ENCODE assay signal across 9 cellular contexts in genomic region chr1:186681136-186681535, GRCh38. TPM values are rescaled to one million over a fixed set of nuclear protein-coding genes. Genes with fewer than 3 reads are reported as not detected.
DNase-seq lines count a peak whose midpoint lies in the region; ATAC-seq and TF ChIP-seq lines count a peak whose summit lies in the region.
"Had no signal": no experiment of that assay in that cellular context is flagged by ENCODE, and none has a peak within 500 bp of the region (broad histone marks: within the 10 kb centered on the region; RNA-seq: fewer than 3 reads in every experiment).

No MANE protein-coding gene starts in this region.

- no peak overlapping the region for H4K91ac ChIP-seq in mesenchymal stem cell (ENCODE audit: low read length)

- no peak for TF ChIP-seq POLR2A in uterus (IDR thresholded peaks at IDR 0.05)

- no peak overlapping the region for H3K18ac ChIP-seq in mesenchymal stem cell (ENCODE audit: low read depth in 1 of 2, low read length in 2 of 2)

- 37% methylated on average over 7 of the region's 9 CpGs for WGBS in mesenchymal stem cell

- H3K27ac ChIP-seq in mesenchymal stem cell (ENCODE audit: low read length, poor library complexity, severe bottlenecking) = no peak overlapping the region
- H3K27ac ChIP-seq in uterus = peak overlapping the region; percentile 74 to 80

- H2BK12ac ChIP-seq in mesenchymal stem cell (ENCODE audit: low read length in 2 of 2) = no peak overlapping the region

- no peaks in the 10 kb centered on the region for H3K79me1 ChIP-seq in mesenchymal stem cell (replicated peaks; ENCODE audit: low read length, poor library complexity, severe bottlenecking)

- no peak overlapping the region for H3K23ac ChIP-seq in mesenchymal stem cell (ENCODE audit: low read length in 2 of 2)

- intact Hi-C loops in Right ventricle myocardium inferior (cut with DNase I) = loop anchor here (5.0 kb wide), 2 partner anchors 54 to 199 kb away; no protein-coding TSS in a partner anchor
- intact Hi-C loops in left cardiac atrium (cut with DNase I) = no loop called here
- intact Hi-C loops in uterus (cut with DNase I; ENCODE audit: low total_unique reads) = no loop called here

- no peak overlapping the region for H2BK120ac ChIP-seq in mesenchymal stem cell (ENCODE audit: low read depth, low read length)

- H3K14ac ChIP-seq in mesenchymal stem cell (ENCODE audit: low read length in 2 of 2) = no peak overlapping the region

- H3K4ac ChIP-seq in mesenchymal stem cell (ENCODE audit: low read depth in 1 of 2, low read length in 2 of 2) = no peak overlapping the region

- H3K9me3 ChIP-seq in mesenchymal stem cell (ENCODE audit: control insufficient read depth, low read length) (no peaks in the 10 kb centered on the region), uterus (no peaks in the 10 kb centered on the region)

- H2AK5ac ChIP-seq in mesenchymal stem cell (ENCODE audit: low read length, severe bottlenecking) = no peak overlapping the region

- H3K36me3 ChIP-seq in mesenchymal stem cell (ENCODE audit: control insufficient read depth in 1 of 2, insufficient read depth in 2 of 2, low read depth in 1 of 2, low read length in 2 of 2) (peaks cover 0 to 10% of the 10 kb centered on the region in 2 experiments), uterus (no peaks in the 10 kb centered on the region)

- no peaks in the 10 kb centered on the region for H3K27me3 ChIP-seq in mesenchymal stem cell (ENCODE audit: control insufficient read depth in 1 of 2, insufficient read depth in 1 of 2, low read length in 2 of 2)
- no peaks in the 10 kb centered on the region for H3K27me3 ChIP-seq in uterus

- no peak overlapping the region for H2AFZ ChIP-seq in mesenchymal stem cell (ENCODE audit: low read depth, low read length)

- H2BK15ac ChIP-seq in mesenchymal stem cell (ENCODE audit: low read depth, poor library complexity, severe bottlenecking) = no peak overlapping the region

- DNase-seq in Right ventricle myocardium inferior (ENCODE audit: missing footprints) = peak; percentile 26
- DNase-seq in left cardiac atrium = no peak
- peak; percentile 31 to 46 for DNase-seq in cardiac fibroblast (ENCODE audit: low read depth in 2 of 2)
- no peak for DNase-seq in mesenchymal stem cell
- DNase-seq in uterus = no peak
- DNase-seq in DMS114 treated with DMSO at 0.1 percent for 48 hours (lab: John Stamatoyannopoulos, UW; ENCODE audit: unreplicated experiment) = no peak
- no peak for DNase-seq in NCI-H446 treated with DMSO at 0.1 percent for 48 hours (lab: John Stamatoyannopoulos, UW)
- DNase-seq: DMS79 had no signal

- peak overlapping the region; percentile 97 for H3K9ac ChIP-seq in mesenchymal stem cell (ENCODE audit: low read length)

- ATAC-seq in Right ventricle myocardium inferior (no peak), left cardiac atrium (no peak), GM19467 (IDR thresholded peaks at IDR 0.05; ENCODE audit: unreplicated experiment) (no peak)

- H3K4me3 ChIP-seq in cardiac fibroblast (replicated peaks in 1 of 2; ENCODE audit: low read depth in 2 of 2, low read length in 2 of 2) (peak overlapping the region; percentile 79 to 81), mesenchymal stem cell (ENCODE audit: insufficient read depth in 1 of 2, low read depth in 1 of 2, low read length in 2 of 2) (peak overlapping the region in 1 of 2 experiments; percentile 89), uterus (peak overlapping the region; percentile 45 to 59)

- H3K4me2 ChIP-seq in mesenchymal stem cell (ENCODE audit: low read length, poor library complexity, severe bottlenecking) = peak overlapping the region; percentile 98

- H3K4me1 ChIP-seq in mesenchymal stem cell (ENCODE audit: control insufficient read depth, insufficient read depth, low read depth, low read length) (no peaks in the 10 kb centered on the region), uterus (no peaks in the 10 kb centered on the region)

- no peak overlapping the region for H4K8ac ChIP-seq in mesenchymal stem cell (ENCODE audit: low read length)

- TF ChIP-seq CTCF in cardiac fibroblast (IDR thresholded peaks at IDR 0.05; ENCODE audit: low read depth, low read length) = no peak
- TF ChIP-seq CTCF in uterus (IDR thresholded peaks at IDR 0.05) = no peak

- no peak overlapping the region for H2BK5ac ChIP-seq in mesenchymal stem cell (ENCODE audit: low read depth, low read length, poor library complexity, severe bottlenecking)

RNA-seq across cellular contexts. Expression of gene PTGS2, which starts 0.9 kb away (rescaled TPM):
- total RNA-seq in Right ventricle myocardium inferior = 0.32 TPM
- total RNA-seq in left cardiac atrium = 1 to 10 TPM; 1.4 to 4.6 TPM
- 31.6 TPM for polyA plus RNA-seq in mesenchymal stem cell (2013, experiment 1 of 2)
- 31.1 TPM for polyA plus RNA-seq in mesenchymal stem cell (2013, experiment 2 of 2)
- total RNA-seq in uterus = 1 to 10 TPM in 3 of 4 donors, under 1 TPM in 1; 0.51 to 4.3 (median 1.9) TPM

Comparison
In these comparisons a context has a peak if more than half of its experiments do, and no peak if none do; other contexts are left out.
1. DNase-seq: peak in Right ventricle myocardium inferior (single experiment) and cardiac fibroblast (2 of 2); none in left cardiac atrium (single experiment), mesenchymal stem cell (single experiment), uterus (0 of 2), DMS114 treated with DMSO at 0.1 percent for 48 hours (single experiment) and NCI-H446 treated with DMSO at 0.1 percent for 48 hours (single experiment).